ENCODE assay signal across 30 cellular contexts in the genomic region with DNA sequence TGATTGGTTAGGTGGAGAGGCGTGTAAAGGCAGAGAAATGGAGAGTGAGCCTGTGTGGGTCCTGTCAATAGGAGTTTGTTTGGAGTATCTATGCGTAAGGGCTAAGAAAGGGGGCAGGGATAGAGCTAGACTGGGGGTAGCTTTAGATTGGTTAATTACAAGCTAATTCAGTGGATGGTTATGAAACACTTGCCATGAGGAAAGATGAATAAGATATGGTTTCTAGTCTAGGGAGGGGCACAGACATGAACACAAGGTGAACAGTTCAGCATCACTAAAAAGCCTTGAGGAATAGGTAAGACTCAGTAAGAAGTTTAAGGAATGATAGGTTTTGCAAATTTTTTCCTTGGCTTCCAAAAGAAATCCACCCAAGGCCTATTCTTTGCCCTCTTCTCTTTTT. TPM values are rescaled to one million over a fixed set of nuclear protein-coding genes. Genes with fewer than 3 reads are reported as not detected.
"Had no signal": no experiment of that assay in that cellular context is flagged by ENCODE, and none has a peak within 500 bp of the region (broad histone marks: within the 10 kb centered on the region; RNA-seq: fewer than 3 reads in every experiment).

No MANE protein-coding gene starts in this region.

- H2AFZ ChIP-seq: PC-9 had no signal

- H3K36me3 Mint-ChIP-seq: WTC11 had no signal

- H3K4me2 ChIP-seq: PC-9 had no signal

- H3K9me3 Mint-ChIP-seq: activated CD4-positive, alpha-beta T cell treated with anti-CD3 and anti-CD28 coated beads, Interleukin-2, amount 10 ng/mL, durations not matched to agents 7 days and 5 days; activated naive CD4-positive, alpha-beta T cell treated with anti-CD3 and anti-CD28 coated beads for 36 hours; activated T-cell treated with anti-CD3 and anti-CD28 coated beads, Interleukin-2, amount 50 U/mL, for 24 hours had no signal

- H3K27me3 Mint-ChIP-seq: activated CD4-positive, alpha-beta T cell treated with anti-CD3 and anti-CD28 coated beads, Interleukin-2, amount 10 ng/mL, durations not matched to agents 7 days and 5 days; activated T-cell treated with anti-CD3 and anti-CD28 coated beads, Interleukin-2, amount 50 U/mL, for 24 hours had no signal

- H3K4me1 ChIP-seq: adrenal gland had no signal

- H3K4me3 ChIP-seq: adrenal gland, PC-9 had no signal

- H3K27me3 ChIP-seq: adrenal gland, brain microvascular endothelial cell had no signal

- H3K36me3 ChIP-seq: adrenal gland, brain microvascular endothelial cell had no signal

- ATAC-seq: activated CD4-positive, CD25-positive, alpha-beta regulatory T cell treated with anti-CD3 and anti-CD28 coated beads, Interleukin-2, amount 50 U/mL, for 24 hours; activated CD8-positive, alpha-beta T cell treated with anti-CD3 and anti-CD28 coated beads, Interleukin-2, amount 10 ng/mL, durations not matched to agents 7 days and 5 days; WTC11 had no signal

- H3K4me1 Mint-ChIP-seq: activated CD4-positive, alpha-beta T cell treated with anti-CD3 and anti-CD28 coated beads for 36 hours had no signal

- H3K27ac ChIP-seq: adrenal gland, brain microvascular endothelial cell, PC-9 had no signal

- DNase-seq: activated CD4-positive, alpha-beta T cell treated with anti-CD3 and anti-CD28 coated beads, Interleukin-2, amount 50 U/mL, for 48 hours; activated gamma-delta T cell treated with Interleukin-2 at 50 U/mL for 16 hours; activated T-cell treated with anti-CD3 and anti-CD28 coated beads, Interleukin-2, amount 50 U/mL, for 24 hours; adrenal gland; Karpas-422; KBM-7; MM.1S; NCI-H1092; NCI-H1417; NCI-H146; NCI-H187; NCI-H2029 treated with DMSO at 0.1 percent for 48 hours; NCI-H2171 treated with DMSO at 0.1 percent for 48 hours; NCI-H2227 treated with DMSO at 0.1 percent for 48 hours; NCI-H446 treated with DMSO at 0.1 percent for 48 hours; NCI-H524; NCI-H82; PC-9; Right ventricle myocardium superior had no signal

- H3K4me3 Mint-ChIP-seq: activated CD4-positive, alpha-beta T cell treated with anti-CD3 and anti-CD28 coated beads for 36 hours; activated CD4-positive, alpha-beta T cell treated with anti-CD3 and anti-CD28 coated beads, Interleukin-2, amount 10 ng/mL, durations not matched to agents 7 days and 5 days; activated CD8-positive, alpha-beta T cell treated with anti-CD3 and anti-CD28 coated beads, Interleukin-2, amount 10 ng/mL, durations not matched to agents 7 days and 5 days; activated naive CD4-positive, alpha-beta T cell treated with anti-CD3 and anti-CD28 coated beads for 36 hours; activated T-cell treated with anti-CD3 and anti-CD28 coated beads, Interleukin-2, amount 50 U/mL, for 24 hours; WTC11 had no signal

- H3K27ac Mint-ChIP-seq: activated CD4-positive, alpha-beta T cell treated with anti-CD3 and anti-CD28 coated beads for 36 hours; activated CD4-positive, alpha-beta T cell treated with anti-CD3 and anti-CD28 coated beads, Interleukin-2, amount 10 ng/mL, durations not matched to agents 7 days and 5 days; activated CD8-positive, alpha-beta T cell treated with anti-CD3 and anti-CD28 coated beads, Interleukin-2, amount 10 ng/mL, durations not matched to agents 7 days and 5 days; activated naive CD4-positive, alpha-beta T cell treated with anti-CD3 and anti-CD28 coated beads for 36 hours; activated naive CD4-positive, alpha-beta T cell treated with anti-CD3 and anti-CD28 coated beads, Interleukin-2, amount 50 U/mL, for 72 hours; activated T-cell treated with anti-CD3 and anti-CD28 coated beads, Interleukin-2, amount 50 U/mL, for 24 hours; IgD-negative memory B cell; WTC11 had no signal

- H3K9me3 ChIP-seq: adrenal gland had no signal

RNA-seq across cellular contexts. Expression of a gene that starts 50.6 kb away (rescaled TPM):
- total RNA-seq: activated CD4-positive, alpha-beta T cell treated with anti-CD3 and anti-CD28 coated beads for 36 hours; activated CD4-positive, alpha-beta T cell treated with anti-CD3 and anti-CD28 coated beads, Interleukin-2, amount 10 ng/mL, durations not matched to agents 7 days and 5 days; activated CD8-positive, alpha-beta T cell treated with anti-CD3 and anti-CD28 coated beads, Interleukin-2, amount 10 ng/mL, durations not matched to agents 7 days and 5 days; activated naive CD4-positive, alpha-beta T cell treated with anti-CD3 and anti-CD28 coated beads for 36 hours; activated naive CD4-positive, alpha-beta T cell treated with anti-CD3 and anti-CD28 coated beads, Interleukin-2, amount 50 U/mL, for 72 hours; adrenal gland; PC-9; Right ventricle myocardium superior; T-helper 1 cell treated with Interleukin-12 subunit alpha and Interleukin-12 subunit beta and Interleukin-4 antibody, amounts not matched to agents 30 ng/mL and 1 ng/mL, for 36 hours; T-helper 2 cell treated with Interferon-gamma antibody and Interleukin-4, amounts not matched to agents 100 ng/mL and 5 ng/mL, for 36 hours had no signal
- polyA plus RNA-seq: IgD-negative memory B cell had no signal
